In the genomic region with DNA sequence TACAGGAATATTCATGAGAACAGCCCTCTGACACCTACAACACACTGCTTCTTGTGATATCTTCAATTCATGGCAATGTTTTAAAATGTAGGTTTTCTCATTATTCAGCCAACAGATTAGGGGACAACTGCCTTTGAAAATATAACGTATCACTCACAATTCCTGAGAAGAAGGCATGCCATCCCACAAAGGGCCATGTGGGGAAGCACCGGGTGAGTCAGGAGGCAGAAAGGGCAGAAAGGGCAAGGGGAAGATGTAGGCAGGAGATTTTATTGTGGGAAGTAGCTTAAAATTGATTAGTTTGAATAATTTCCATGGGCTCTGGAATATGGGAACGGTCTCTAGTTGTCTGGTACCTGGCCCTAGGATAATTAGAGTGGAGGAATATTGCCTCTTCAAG, we compare ENCODE assay signal across 25 cellular contexts.
"Had no signal": no experiment of that assay in that cellular context is flagged by ENCODE, and none has a peak within 500 bp of the region (broad histone marks: within the 10 kb centered on the region; RNA-seq: fewer than 3 reads in every experiment).

No MANE protein-coding gene starts in this region.

- H3K4me3 Mint-ChIP-seq: activated CD8-positive, alpha-beta T cell treated with anti-CD3 and anti-CD28 coated beads, Interleukin-2, amount 10 ng/mL, durations not matched to agents 7 days and 5 days; activated naive CD8-positive, alpha-beta T cell treated with anti-CD3 and anti-CD28 coated beads for 36 hours; activated T-cell treated with anti-CD3 and anti-CD28 coated beads, Interleukin-2, amount 50 U/mL, for 24 hours; endodermal cell; memory B cell; nephron progenitor cell; T-helper 1 cell treated with Interleukin-12 subunit alpha and Interleukin-12 subunit beta and Interleukin-4 antibody, amounts not matched to agents 30 μg/mL and 1 μg/mL, for 36 hours had no signal

- H3K27ac ChIP-seq: cardiac muscle cell, gastroesophageal sphincter, heart left ventricle, parathyroid adenoma, stomach, suprapubic skin, tibial nerve had no signal

- H3K27me3 ChIP-seq: cardiac muscle cell, gastroesophageal sphincter, heart left ventricle, stomach, suprapubic skin, tibial nerve had no signal

- FAIRE-seq: islet of Langerhans had no signal

- H3K9me3 Mint-ChIP-seq: activated T-helper 2 cell treated with anti-CD3 and anti-CD28 coated beads, Interferon-gamma antibody, Interleukin-2, Interleukin-4, amounts not matched to agents 10 μg/mL and 5 μg/mL and 100 μg/mL, durations not matched to agents 14 hours and 24 hours and 36 hours had no signal

- ATAC-seq: activated CD8-positive, alpha-beta T cell treated with anti-CD3 and anti-CD28 coated beads, Interleukin-2, amount 10 ng/mL, durations not matched to agents 7 days and 5 days; gastroesophageal sphincter; heart left ventricle; left cardiac atrium; right cardiac atrium had no signal

- H3K27ac Mint-ChIP-seq: activated CD8-positive, alpha-beta T cell treated with anti-CD3 and anti-CD28 coated beads, Interleukin-2, amount 10 ng/mL, durations not matched to agents 7 days and 5 days; activated naive CD8-positive, alpha-beta T cell treated with anti-CD3 and anti-CD28 coated beads for 36 hours; activated T-cell treated with anti-CD3 and anti-CD28 coated beads, Interleukin-2, amount 50 U/mL, for 24 hours; activated T-helper 2 cell treated with anti-CD3 and anti-CD28 coated beads, Interferon-gamma antibody, Interleukin-2, Interleukin-4, amounts not matched to agents 10 μg/mL and 5 μg/mL and 100 μg/mL, durations not matched to agents 14 hours and 24 hours and 36 hours; endodermal cell; memory B cell; nephron progenitor cell; T-helper 1 cell treated with Interleukin-12 subunit alpha and Interleukin-12 subunit beta and Interleukin-4 antibody, amounts not matched to agents 30 μg/mL and 1 μg/mL, for 36 hours had no signal

- H3K27me3 Mint-ChIP-seq: activated naive CD8-positive, alpha-beta T cell treated with anti-CD3 and anti-CD28 coated beads for 36 hours; activated T-cell treated with anti-CD3 and anti-CD28 coated beads, Interleukin-2, amount 50 U/mL, for 24 hours had no signal

- H3K9me3 ChIP-seq: gastroesophageal sphincter, stomach, suprapubic skin had no signal

- H3K4me1 ChIP-seq: gastroesophageal sphincter, heart left ventricle, parathyroid adenoma, stomach, suprapubic skin, tibial nerve had no signal

- DNase-seq: activated CD4-positive, alpha-beta T cell treated with anti-CD3 and anti-CD28 coated beads, Interleukin-2, amount 50 U/mL, for 1 hour; activated CD8-positive, alpha-beta memory T cell treated with anti-CD3 and anti-CD28 coated beads, Interleukin-2, amount 50 U/mL, for 4 hours; activated CD8-positive, alpha-beta T cell treated with anti-CD3 and anti-CD28 coated beads, Interleukin-2, amount 10 ng/mL, durations not matched to agents 7 days and 5 days; activated naive CD4-positive, alpha-beta T cell; activated naive CD8-positive, alpha-beta T cell treated with anti-CD3 and anti-CD28 coated beads for 36 hours; activated T-cell treated with anti-CD3 and anti-CD28 coated beads, Interleukin-2, amount 50 U/mL, for 24 hours; amygdala; cortex of kidney; endodermal cell; heart left ventricle; left cardiac atrium; nephron progenitor cell; right cardiac atrium; stimulated activated CD4-positive, alpha-beta T cell treated with anti-CD3 and anti-CD28 coated beads, Interleukin-12 subunit alpha, Interleukin-12 subunit beta, amount 100 ng/mL, for 4 hours; stimulated activated CD4-positive, alpha-beta T cell treated with anti-CD3 and anti-CD28 coated beads, Interleukin-4, amount 100 ng/mL, for 4 hours; stomach had no signal

- H3K36me3 ChIP-seq: cardiac muscle cell, gastroesophageal sphincter, heart left ventricle, stomach, suprapubic skin, tibial nerve had no signal

- H3K4me3 ChIP-seq: cardiac muscle cell, gastroesophageal sphincter, heart left ventricle, stomach, suprapubic skin, tibial nerve had no signal

- H3K4me1 Mint-ChIP-seq: endodermal cell, memory B cell had no signal
